In genomic region chr14:69483765-69484443, GRCh38 we compare ENCODE assay signal across 8 cellular contexts. TPM values are rescaled to one million over a fixed set of nuclear protein-coding genes. Genes with fewer than 3 reads are reported as not detected.
A peak's percentile ranks its signal among the peaks of the same experiment; 100 is the strongest.
DNase-seq lines count a peak whose midpoint lies in the region; ATAC-seq and TF ChIP-seq lines count a peak whose summit lies in the region.

No MANE protein-coding gene starts in this region.

- peaks cover 5 to 47% (median 20%) of the 10 kb centered on the region in 9 donors for H3K27me3 ChIP-seq in heart left ventricle

- H3K27ac ChIP-seq in RWPE1 (no peak overlapping the region), heart left ventricle (no peak overlapping the region)

- no peaks in the 10 kb centered on the region for H3K36me3 ChIP-seq in heart left ventricle

- peaks cover 77% of the 10 kb centered on the region for H3K27me3 Mint-ChIP-seq in progenitor cell of endocrine pancreas

- DNase-seq in EH (ENCODE audit: low read depth) (peak; percentile 29), RWPE1 (ENCODE audit: low spot score) (peak; percentile 29), heart left ventricle (peak in 3 of 5 donors; percentile 28 to 62 (median 30)), progenitor cell of endocrine pancreas (ENCODE audit: low spot score, unreplicated experiment) (peak; percentile 16), epidermal melanocyte (ENCODE audit: insufficient read length, low spot score) (no peak)
- DNase-seq in activated naive CD4-positive, alpha-beta T cell treated with anti-CD3 and anti-CD28 coated beads, Interleukin-2, amount 50 U/mL, for 72 hours (ENCODE audit: low spot score in 2 of 2) = no peak

- H3K4me3 ChIP-seq in heart left ventricle = peak overlapping the region; percentile 7 to 55 (median 42)

- H3K4me3 Mint-ChIP-seq in progenitor cell of endocrine pancreas (ENCODE audit: low read depth) = peak overlapping the region; percentile 77

- H3K4me1 ChIP-seq in heart left ventricle = peaks cover 0 to 18% (median 13%) of the 10 kb centered on the region in 12 donors

- H3K36me3 Mint-ChIP-seq in progenitor cell of endocrine pancreas (ENCODE audit: insufficient read depth) = no peaks in the 10 kb centered on the region
- no peaks in the 10 kb centered on the region for H3K36me3 Mint-ChIP-seq in activated naive CD4-positive, alpha-beta T cell treated with anti-CD3 and anti-CD28 coated beads, Interleukin-2, amount 50 U/mL, for 72 hours

- WGBS in heart left ventricle, 4 donors = 0 to 4% (median 2%) methylated on average over 3 to 54 of the region's 54 CpGs

- peaks cover 3% of the 10 kb centered on the region for H3K4me1 Mint-ChIP-seq in progenitor cell of endocrine pancreas (ENCODE audit: low read depth)

- ATAC-seq in heart left ventricle (peak in 3 of 4 donors; percentile 50 to 74 (median 62)), GM21423 (IDR thresholded peaks at IDR 0.05; ENCODE audit: unreplicated experiment) (no peak), HG03442 (IDR thresholded peaks at IDR 0.05; ENCODE audit: unreplicated experiment) (no peak)
- ATAC-seq in activated naive CD4-positive, alpha-beta T cell treated with anti-CD3 and anti-CD28 coated beads, Interleukin-2, amount 50 U/mL, for 72 hours = no peak

- intact Hi-C loops in heart left ventricle (cut with DNase I) = no loop called here

- H3K9me3 ChIP-seq in heart left ventricle = no peaks in the 10 kb centered on the region

- POLR2A ChIA-PET in RWPE1 (lab: Yijun Ruan, JAX; ENCODE audit: low non-redundant PET) = no interaction called here

- TF ChIP-seq POLR2A in heart left ventricle (IDR thresholded peaks at IDR 0.05) = no peak

- TF ChIP-seq CTCF in RWPE1 (conservative IDR thresholded peaks at IDR 0.05; ENCODE audit: low read depth) (no peak), heart left ventricle (IDR thresholded peaks at IDR 0.05) (no peak), progenitor cell of endocrine pancreas (IDR thresholded peaks at IDR 0.05; ENCODE audit: unreplicated experiment) (no peak)

- H3K9me3 Mint-ChIP-seq in progenitor cell of endocrine pancreas (ENCODE audit: low read depth) = no peaks in the 10 kb centered on the region
- no peaks in the 10 kb centered on the region for H3K9me3 Mint-ChIP-seq in activated naive CD4-positive, alpha-beta T cell treated with anti-CD3 and anti-CD28 coated beads, Interleukin-2, amount 50 U/mL, for 72 hours

- CTCF ChIA-PET in RWPE1 (lab: Yijun Ruan, JAX) = interaction anchor here (0.7 to 1.1 kb wide), 2 partner anchors 91 to 155 kb away, joined by 3 read pairs; no protein-coding TSS in a partner anchor

- H3K27ac Mint-ChIP-seq in progenitor cell of endocrine pancreas = no peak overlapping the region
- no peak overlapping the region for H3K27ac Mint-ChIP-seq in activated naive CD4-positive, alpha-beta T cell treated with anti-CD3 and anti-CD28 coated beads, Interleukin-2, amount 50 U/mL, for 72 hours

RNA-seq across cellular contexts. Expression of gene PLEKHD1, which starts 0.6 kb away (rescaled TPM):
- under 1 TPM in 6 of 9 donors, not detected in 3; 0.08 to 0.45 (median 0.14) TPM for total RNA-seq in heart left ventricle
- polyA plus RNA-seq in heart left ventricle = under 1 TPM in 1 of 2 donors, not detected in 1; 0.04 TPM
- total RNA-seq in progenitor cell of endocrine pancreas = 1.5 and 2.0 TPM in 2 replicates
- under 1 TPM; 0.05 to 0.12 TPM for total RNA-seq in activated naive CD4-positive, alpha-beta T cell treated with anti-CD3 and anti-CD28 coated beads, Interleukin-2, amount 50 U/mL, for 72 hours

Comparison
In these comparisons a context has a peak if more than half of its experiments do, and no peak if none do; other contexts are left out.
1. DNase-seq: peak in EH (single experiment), RWPE1 (single experiment), heart left ventricle (3 of 5) and progenitor cell of endocrine pancreas (single experiment); none in epidermal melanocyte (single experiment) and activated naive CD4-positive, alpha-beta T cell treated with anti-CD3 and anti-CD28 coated beads, Interleukin-2, amount 50 U/mL, for 72 hours (0 of 2).
2. ATAC-seq: peak in heart left ventricle (3 of 4); none in GM21423 (single experiment), HG03442 (single experiment) and activated naive CD4-positive, alpha-beta T cell treated with anti-CD3 and anti-CD28 coated beads, Interleukin-2, amount 50 U/mL, for 72 hours (0 of 2).